Comparison of ENCODE assay signal across 13 cellular contexts in genomic region chr6:399785-400517, GRCh38. TPM values are rescaled to one million over a fixed set of nuclear protein-coding genes. Genes with fewer than 3 reads are reported as not detected.
DNase-seq lines count a peak whose midpoint lies in the region; ATAC-seq and TF ChIP-seq lines count a peak whose summit lies in the region.
"Had no signal": no experiment of that assay in that cellular context is flagged by ENCODE, and none has a peak within 500 bp of the region (broad histone marks: within the 10 kb centered on the region; RNA-seq: fewer than 3 reads in every experiment).

No MANE protein-coding gene starts in this region.

- no peak for TF ChIP-seq CTCF in CD8-positive, alpha-beta T cell (IDR thresholded peaks at IDR 0.05)
- no peak for TF ChIP-seq CTCF in smooth muscle cell (IDR thresholded peaks at IDR 0.05; ENCODE audit: borderline replicate concordance, insufficient read depth, poor library complexity, severe bottlenecking)

- intact Hi-C loops in CD8-positive, alpha-beta T cell (cut with DNase I, micrococcal nuclease), result loop anchor here (10.0 kb wide), 2 partner anchors 95 to 295 kb away; partner anchors contain the start of gene EXOC2 (in 1 of the 2)

- DNase-seq in CD8-positive, alpha-beta T cell, result peak in 2 of 7 experiments; percentile 27 to 54
- peak; percentile 29 for DNase-seq in activated T-helper 9 cell treated with anti-CD3 and anti-CD28 coated beads, Interleukin-2, amount 50 U/mL, for 16 hours (ENCODE audit: low read depth)
- DNase-seq in smooth muscle cell (lab: John Stamatoyannopoulos, UW; ENCODE audit: unreplicated experiment), result no peak
- no peak for DNase-seq in cerebellum (ENCODE audit: low spot score)
- DNase-seq in D341Med (ENCODE audit: low spot score), result no peak
- no peak for DNase-seq in amygdala (lab: John Stamatoyannopoulos, UW)
- DNase-seq: activated gamma-delta T cell, erythroblast had no signal

- H3K9ac ChIP-seq in smooth muscle cell (ENCODE audit: low read depth), result no peak overlapping the region

- no peaks in the 10 kb centered on the region for H3K79me2 ChIP-seq in smooth muscle cell (ENCODE audit: low read depth)

- peaks cover 44% of the 10 kb centered on the region for H3K36me3 Mint-ChIP-seq in CD8-positive, alpha-beta T cell

- no peak overlapping the region for H2AFZ ChIP-seq in smooth muscle cell (ENCODE audit: low read depth)

- H3K4me1 Mint-ChIP-seq in CD8-positive, alpha-beta T cell (ENCODE audit: low read depth), result peaks cover 31% of the 10 kb centered on the region

- whole genome bisulfite sequencing in smooth muscle cell (ENCODE audit: low lambda C conversion rate), result 86% methylated on average over 11 of the region's 11 CpGs

- H3K9me3 ChIP-seq in CD8-positive, alpha-beta T cell (ENCODE audit: low read length), result no peaks in the 10 kb centered on the region
- H3K9me3 ChIP-seq in smooth muscle cell (replicated peaks; ENCODE audit: low read depth), result no peaks in the 10 kb centered on the region
- H3K9me3 ChIP-seq: Peyer's patch, thoracic aorta had no signal

- H4K20me1 ChIP-seq in smooth muscle cell (ENCODE audit: low read depth), result no peaks in the 10 kb centered on the region

- H3F3A ChIP-seq in smooth muscle cell (ENCODE audit: low read depth), result no peaks in the 10 kb centered on the region

- no peak overlapping the region for H3K4me3 ChIP-seq in CD8-positive, alpha-beta T cell (ENCODE audit: low read depth, low read length)
- no peak overlapping the region for H3K4me3 ChIP-seq in smooth muscle cell
- H3K4me3 ChIP-seq: Peyer's patch, thoracic aorta had no signal

- POLR2A ChIA-PET in CD8-positive, alpha-beta T cell (lab: Charles Lee), result interaction anchor here (0.6 to 1.0 kb wide), 3 partner anchors 13 to 46 kb away, joined by 3 to 5 read pairs (median 3); no protein-coding TSS in a partner anchor

- H3K27ac Mint-ChIP-seq in CD8-positive, alpha-beta T cell, result no peak overlapping the region

- no peak overlapping the region for H3K27ac ChIP-seq in CD8-positive, alpha-beta T cell (ENCODE audit: low read depth, low read length)
- no peak overlapping the region for H3K27ac ChIP-seq in smooth muscle cell (ENCODE audit: low read depth)
- H3K27ac ChIP-seq: thoracic aorta had no signal

- H3K27me3 ChIP-seq in CD8-positive, alpha-beta T cell (ENCODE audit: insufficient read depth, low read length), result no peaks in the 10 kb centered on the region
- peaks cover 47% of the 10 kb centered on the region for H3K27me3 ChIP-seq in smooth muscle cell (ENCODE audit: low read depth)
- H3K27me3 ChIP-seq: Peyer's patch had no signal

- peak; percentile 80 for ATAC-seq in CD8-positive, alpha-beta T cell
- ATAC-seq in GM19351 (IDR thresholded peaks at IDR 0.05; ENCODE audit: unreplicated experiment) (peak; percentile 58), HG03442 (IDR thresholded peaks at IDR 0.05; ENCODE audit: unreplicated experiment) (peak; percentile 47)

- no peak overlapping the region for H3K4me2 ChIP-seq in smooth muscle cell

- no peaks in the 10 kb centered on the region for H3K27me3 Mint-ChIP-seq in CD8-positive, alpha-beta T cell (ENCODE audit: low read depth)

- no peaks in the 10 kb centered on the region for H3K9me3 Mint-ChIP-seq in CD8-positive, alpha-beta T cell

- no peaks in the 10 kb centered on the region for H3K36me3 ChIP-seq in CD8-positive, alpha-beta T cell (ENCODE audit: insufficient read depth, low read length)
- H3K36me3 ChIP-seq in smooth muscle cell (ENCODE audit: low read depth), result no peaks in the 10 kb centered on the region
- H3K36me3 ChIP-seq: Peyer's patch, thoracic aorta had no signal

- H3K4me1 ChIP-seq in CD8-positive, alpha-beta T cell (ENCODE audit: insufficient read depth, low read length), result peaks cover 27% of the 10 kb centered on the region
- H3K4me1 ChIP-seq in smooth muscle cell (ENCODE audit: low read depth), result no peaks in the 10 kb centered on the region

- peak overlapping the region; percentile 37 for H3K4me3 Mint-ChIP-seq in CD8-positive, alpha-beta T cell

- CTCF ChIA-PET in CD8-positive, alpha-beta T cell (lab: Charles Lee), result interaction anchor here (1.5 to 2.1 kb wide), 3 partner anchors 9 to 211 kb away, joined by 3 to 6 read pairs (median 5); no protein-coding TSS in a partner anchor

RNA-seq across cellular contexts. Expression of gene IRF4, which starts 8.4 kb away (rescaled TPM):
- total RNA-seq in CD8-positive, alpha-beta T cell, result 10 to 100 TPM; 24.7 to 25.6 TPM
- 0.04 TPM in 1 of 2 replicates, not detected in the other for total RNA-seq in smooth muscle cell
- not detected in 2 replicates for polyA plus RNA-seq in smooth muscle cell
- 0.27 TPM for total RNA-seq in cerebellum
- total RNA-seq: H4 had no signal

Comparison
In these comparisons a context has a peak if more than half of its experiments do, and no peak if none do; other contexts are left out.
1. RNA of gene IRF4, which starts 8.4 kb away (total RNA-seq): 24.7 to 25.6 TPM in CD8-positive, alpha-beta T cell; 0.27 TPM in cerebellum (single experiment) and 0.04 TPM in smooth muscle cell; every median in the first group is over 10 times any median in the second.
2. Peak in every context shown above with its lines, with median percentiles within 50 percentile points of each other: ATAC-seq.